2 cellular contexts compared by ENCODE assay signal in the genomic region with DNA sequence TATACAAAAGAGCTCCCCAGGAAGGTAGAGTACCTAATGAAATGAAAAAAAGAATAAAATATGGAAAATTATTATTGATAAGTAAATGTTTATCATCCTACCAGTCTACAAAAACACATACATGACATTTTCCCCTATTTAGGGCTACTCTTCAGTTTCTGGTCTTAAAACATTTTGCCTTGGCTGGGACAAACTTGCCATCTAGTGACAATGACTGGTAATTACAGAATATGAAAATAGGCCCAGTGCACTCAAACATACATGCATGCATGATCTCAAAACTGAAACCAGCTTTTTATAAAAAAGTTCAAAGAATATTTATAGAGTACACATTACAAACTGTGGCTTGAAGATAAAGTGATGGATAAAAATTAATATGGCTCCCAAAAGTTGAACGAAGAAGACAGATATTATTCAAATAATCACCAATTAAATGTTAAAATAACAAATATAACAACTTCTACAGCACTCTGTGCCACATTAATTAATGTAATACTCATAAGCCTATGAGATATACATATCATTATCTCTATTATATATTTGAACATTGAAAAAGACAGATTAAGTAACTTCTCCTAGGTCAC.
TF ChIP-seq lines count a peak whose summit lies in the region.

No MANE protein-coding gene starts in this region.

TF ChIP-seq in HCT116, 20 proteins besides CTCF, POLR2A, EP300 and RAD21 (continued from another document):
- TF ChIP-seq CBX3 (IDR thresholded peaks at IDR 0.05; ENCODE audit: low read depth) (no peak), EGR1 (IDR thresholded peaks at IDR 0.05; ENCODE audit: low read depth) (no peak), JUND (IDR thresholded peaks at IDR 0.05) (no peak), FOSL1 (IDR thresholded peaks at IDR 0.05; ENCODE audit: low read depth) (no peak)

TF ChIP-seq in endothelial cell of umbilical vein, 7 proteins besides CTCF, POLR2A, EP300 and RAD21:
- TF ChIP-seq GATA2 (IDR thresholded peaks at IDR 0.05; ENCODE audit: insufficient read depth, insufficient read length, low read depth, low read length) = no peak
- no peak for TF ChIP-seq MYC (IDR thresholded peaks at IDR 0.05; ENCODE audit: low read depth, low read length)
- TF ChIP-seq, protein P1, sequence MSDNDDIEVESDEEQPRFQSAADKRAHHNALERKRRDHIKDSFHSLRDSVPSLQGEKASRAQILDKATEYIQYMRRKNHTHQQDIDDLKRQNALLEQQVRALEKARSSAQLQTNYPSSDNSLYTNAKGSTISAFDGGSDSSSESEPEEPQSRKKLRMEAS (IDR thresholded peaks at IDR 0.05; ENCODE audit: insufficient read depth, insufficient read length) = no peak
- no peak for TF ChIP-seq EZH2 (IDR thresholded peaks at IDR 0.05; ENCODE audit: borderline replicate concordance, low read depth, low read length, severe bottlenecking)
- TF ChIP-seq FOS (IDR thresholded peaks at IDR 0.05; ENCODE audit: borderline replicate concordance, insufficient read depth, low read length) = no peak
- no peak for TF ChIP-seq POLR2AphosphoS5 (IDR thresholded peaks at IDR 0.05; ENCODE audit: insufficient read depth, low read depth, low read length)
- no peak for TF ChIP-seq JUN (IDR thresholded peaks at IDR 0.05; ENCODE audit: borderline replicate concordance, insufficient read depth, insufficient read length, low read depth)
